In genomic region chr6:170445984-170446383, GRCh38 we compare ENCODE assay signal across 16 cellular contexts.
A peak's percentile ranks its signal among the peaks of the same experiment; 100 is the strongest.
DNase-seq lines count a peak whose midpoint lies in the region; ATAC-seq and TF ChIP-seq lines count a peak whose summit lies in the region.
"Had no signal": no experiment of that assay in that cellular context is flagged by ENCODE, and none has a peak within 500 bp of the region (broad histone marks: within the 10 kb centered on the region; RNA-seq: fewer than 3 reads in every experiment).

No MANE protein-coding gene starts in this region.

- no peak for ATAC-seq in HG03139 (IDR thresholded peaks at IDR 0.05; ENCODE audit: unreplicated experiment)
- ATAC-seq: CD8-positive, alpha-beta T cell had no signal

- H3K9me3 ChIP-seq in osteoblast (ENCODE audit: low read depth, low read length), result no peaks in the 10 kb centered on the region

- peak; percentile 10 for DNase-seq in activated effector memory CD4-positive, alpha-beta T cell treated with anti-CD3 and anti-CD28 coated beads, Interleukin-2, amount 50 U/mL, for 16 hours
- DNase-seq in activated effector memory CD4-positive, alpha-beta T cell treated with Interleukin-2 at 50 U/mL for 16 hours, result no peak
- DNase-seq in immature natural killer cell, result no peak
- DNase-seq in osteoblast (ENCODE audit: insufficient read length, low spot score, missing footprints), result peak; percentile 65
- DNase-seq in NOMO-1 treated with dmso at 0.1 percent for 144 hours (lab: John Stamatoyannopoulos, UW; ENCODE audit: unreplicated experiment), result no peak
- no peak for DNase-seq in NCI-H187 (lab: John Stamatoyannopoulos, UW)
- DNase-seq: AML-193, C1 segment of cervical spinal cord, Calu3, DMS153, NCI-H1105 treated with DMSO at 0.1 percent for 48 hours, NCI-H1694 treated with DMSO at 0.1 percent for 48 hours, NCI-H446 treated with DMSO at 0.1 percent for 48 hours had no signal

- H3K27me3 ChIP-seq in osteoblast (ENCODE audit: insufficient read depth, low read length), result peaks cover 13% of the 10 kb centered on the region

- no peak overlapping the region for H3K27ac ChIP-seq in osteoblast (ENCODE audit: low read depth, low read length)

- H3K4me3 ChIP-seq in osteoblast (ENCODE audit: insufficient read depth, low read length), result no peak overlapping the region

- H3K4me1 ChIP-seq in osteoblast (ENCODE audit: insufficient read depth, low read length), result peaks cover 3% of the 10 kb centered on the region

- H4K20me1 ChIP-seq in osteoblast (ENCODE audit: insufficient read depth, low read length), result no peaks in the 10 kb centered on the region

- H3K79me2 ChIP-seq in osteoblast (ENCODE audit: insufficient read depth, low read length), result no peaks in the 10 kb centered on the region

- no peak overlapping the region for H2AFZ ChIP-seq in osteoblast (ENCODE audit: low read length)

- no peaks in the 10 kb centered on the region for H3K9me3 Mint-ChIP-seq in immature natural killer cell
- H3K9me3 Mint-ChIP-seq: CD8-positive, alpha-beta T cell; IgD-negative memory B cell had no signal

- peaks cover 0 to 8% (median 0%) of the 10 kb centered on the region in 3 donors for H3K36me3 Mint-ChIP-seq in immature natural killer cell
- H3K36me3 Mint-ChIP-seq: CD8-positive, alpha-beta T cell; IgD-negative memory B cell had no signal

- H3K36me3 ChIP-seq in osteoblast (ENCODE audit: insufficient read depth, low read length), result no peaks in the 10 kb centered on the region

- no peak overlapping the region for H3K4me2 ChIP-seq in osteoblast (ENCODE audit: insufficient read depth, low read length)

- H3K4me1 Mint-ChIP-seq in immature natural killer cell, result peaks cover 82 to 84% of the 10 kb centered on the region in 2 donors
- H3K4me1 Mint-ChIP-seq: IgD-negative memory B cell had no signal

- peaks cover 4 to 10% (median 7%) of the 10 kb centered on the region in 3 donors for H3K27me3 Mint-ChIP-seq in immature natural killer cell (ENCODE audit: low read depth in 3 of 3)
- H3K27me3 Mint-ChIP-seq: IgD-negative memory B cell had no signal

- H3K27ac Mint-ChIP-seq in immature natural killer cell, result peak overlapping the region; percentile 71 to 99 (median 92)
- H3K27ac Mint-ChIP-seq: CD8-positive, alpha-beta T cell; IgD-negative memory B cell had no signal

- TF ChIP-seq CTCF in osteoblast (IDR thresholded peaks at IDR 0.05; ENCODE audit: extremely low read depth, low read depth, low read length), result no peak

- H3K4me3 Mint-ChIP-seq in immature natural killer cell, result peak overlapping the region in 2 of 5 donors; percentile 9 to 40
- H3K4me3 Mint-ChIP-seq: CD8-positive, alpha-beta T cell; IgD-negative memory B cell had no signal

Comparison
In these comparisons a context has a peak if more than half of its experiments do, and no peak if none do; other contexts are left out.
1. DNase-seq: peak in activated effector memory CD4-positive, alpha-beta T cell treated with anti-CD3 and anti-CD28 coated beads, Interleukin-2, amount 50 U/mL, for 16 hours (single experiment) and osteoblast (single experiment); none in activated effector memory CD4-positive, alpha-beta T cell treated with Interleukin-2 at 50 U/mL for 16 hours (single experiment), immature natural killer cell (0 of 3), NOMO-1 treated with dmso at 0.1 percent for 144 hours (single experiment) and NCI-H187 (0 of 2).